8 cellular contexts compared by ENCODE assay signal in genomic region chrY:16993551-16993950, GRCh38.
"Had no signal": no experiment of that assay in that cellular context is flagged by ENCODE, and none has a peak within 500 bp of the region (broad histone marks: within the 10 kb centered on the region; RNA-seq: fewer than 3 reads in every experiment).

No MANE protein-coding gene starts in this region.

- H3K27ac ChIP-seq: HL-60 had no signal

- H3K4me3 ChIP-seq: HAP-1 had no signal

- DNase-seq: GOT3, H7, HFFc6 had no signal

- H3K4me1 ChIP-seq: HAP-1 had no signal

- H3K9me3 Mint-ChIP-seq: IgD-negative memory B cell had no signal

- H3K9me3 ChIP-seq: HAP-1 had no signal

- H3K27ac Mint-ChIP-seq: HFFc6, IgD-negative memory B cell had no signal

- H3K36me3 ChIP-seq: HAP-1 had no signal

- H3K4me1 Mint-ChIP-seq: IgD-negative memory B cell had no signal

- H3K36me3 Mint-ChIP-seq: IgD-negative memory B cell had no signal

- ATAC-seq: HCT116, HepG2 had no signal

- H3K27me3 Mint-ChIP-seq: IgD-negative memory B cell had no signal

- H3K4me3 Mint-ChIP-seq: HFFc6, IgD-negative memory B cell had no signal
